ENCODE assay signal across 8 cellular contexts in genomic region chr1:93629101-93630059, GRCh38. TPM values are rescaled to one million over a fixed set of nuclear protein-coding genes. Genes with fewer than 3 reads are reported as not detected.
DNase-seq lines count a peak whose midpoint lies in the region; ATAC-seq and TF ChIP-seq lines count a peak whose summit lies in the region.

No MANE protein-coding gene starts in this region.

- no peaks in the 10 kb centered on the region for H3K4me1 Mint-ChIP-seq in activated CD4-positive, alpha-beta T cell treated with anti-CD3 and anti-CD28 coated beads for 36 hours
- H3K4me1 Mint-ChIP-seq in WTC11, result peaks cover 7% of the 10 kb centered on the region; the same call in 1 of the 2 replicates
- no peaks in the 10 kb centered on the region for H3K4me1 Mint-ChIP-seq in naive thymus-derived CD4-positive, alpha-beta T cell

- intact Hi-C loops in activated CD4-positive, alpha-beta T cell treated with anti-CD3 and anti-CD28 coated beads for 36 hours (cut with DNase I, micrococcal nuclease), result loop anchor here (1.0 kb wide), 5 partner anchors 185 to 245 kb away; no protein-coding TSS in a partner anchor
- intact Hi-C loops in naive thymus-derived CD4-positive, alpha-beta T cell (cut with micrococcal nuclease), result loop anchor here (1.0 to 2.0 kb wide), 13 partner anchors 185 to 1177 kb away; partner anchors contain the start of gene GCLM (in 1 of the 2)

- TF ChIP-seq POLR2A in erythroblast (IDR thresholded peaks at IDR 0.05; ENCODE audit: low read length), result no peak

- no peak overlapping the region for H3K27ac Mint-ChIP-seq in activated CD4-positive, alpha-beta T cell treated with anti-CD3 and anti-CD28 coated beads for 36 hours
- peak overlapping the region; percentile 47; the same call in 1 of the 2 replicates for H3K27ac Mint-ChIP-seq in WTC11
- H3K27ac Mint-ChIP-seq in naive thymus-derived CD4-positive, alpha-beta T cell, result no peak overlapping the region

- CTCF ChIA-PET in activated CD4-positive, alpha-beta T cell treated with anti-CD3 and anti-CD28 coated beads for 36 hours (lab: Charles Lee), result interaction anchor here (0.7 to 11.4 kb wide), 55 partner anchors 9 to 537 kb away, joined by 3 to 256 read pairs (median 4); no protein-coding TSS in a partner anchor
- CTCF ChIA-PET in WTC11 (lab: Charles Lee), result interaction anchor here (0.6 to 8.0 kb wide), 44 partner anchors 10 to 418 kb away, joined by 3 to 240 read pairs (median 4); partner anchors contain the start of genes BCAR3 and FNBP1L
- CTCF ChIA-PET in naive thymus-derived CD4-positive, alpha-beta T cell (lab: Charles Lee), result interaction anchor here (0.7 to 4.9 kb wide), 19 partner anchors 13 to 549 kb away, joined by 3 to 59 read pairs (median 4); partner anchors contain the start of gene GCLM

- H3K9me3 ChIP-seq in naive thymus-derived CD4-positive, alpha-beta T cell (ENCODE audit: control insufficient read depth in 2 of 3, low read length in 3 of 3), result no peaks in the 10 kb centered on the region

- no peaks in the 10 kb centered on the region for H3K27me3 Mint-ChIP-seq in activated CD4-positive, alpha-beta T cell treated with anti-CD3 and anti-CD28 coated beads for 36 hours
- H3K27me3 Mint-ChIP-seq in WTC11 (ENCODE audit: low read depth), result no peaks in the 10 kb centered on the region
- peaks cover 0 to 10% (median 0%) of the 10 kb centered on the region in 5 donors for H3K27me3 Mint-ChIP-seq in naive thymus-derived CD4-positive, alpha-beta T cell

- POLR2A ChIA-PET in activated CD4-positive, alpha-beta T cell treated with anti-CD3 and anti-CD28 coated beads for 36 hours (lab: Charles Lee), result no interaction called here
- POLR2A ChIA-PET in WTC11 (lab: Charles Lee), result interaction anchor here (0.5 to 1.1 kb wide), 2 partner anchors 156 to 185 kb away, joined by 3 to 5 read pairs; no protein-coding TSS in a partner anchor
- POLR2A ChIA-PET in naive thymus-derived CD4-positive, alpha-beta T cell (lab: Charles Lee), result interaction anchor here (0.5 to 1.6 kb wide), 6 partner anchors 211 to 280 kb away, joined by 3 to 13 read pairs (median 4); partner anchors contain the start of gene GCLM

- H3K4me3 ChIP-seq in naive thymus-derived CD4-positive, alpha-beta T cell (ENCODE audit: low read length), result no peak overlapping the region

- no peaks in the 10 kb centered on the region for H3K27me3 ChIP-seq in naive thymus-derived CD4-positive, alpha-beta T cell (ENCODE audit: control insufficient read depth in 2 of 2, insufficient read depth in 2 of 2, low read length in 2 of 2)

- peak; percentile 56 for DNase-seq in activated CD4-positive, alpha-beta T cell treated with anti-CD3 and anti-CD28 coated beads for 36 hours
- no peak for DNase-seq in activated CD4-positive, alpha-beta T cell treated with anti-CD3 and anti-CD28 coated beads for 1 hour
- DNase-seq in NCI-H345 (lab: John Stamatoyannopoulos, UW), result peak; percentile 66
- DNase-seq in WTC11 (ENCODE audit: low spot score), result no peak
- DNase-seq in erythroblast (lab: John Stamatoyannopoulos, UW), result peak; percentile 71 to 82
- peak in 8 of 9 donors; percentile 22 to 69 (median 56) for DNase-seq in naive thymus-derived CD4-positive, alpha-beta T cell
- DNase-seq in HuH-7.5 (ENCODE audit: low spot score), result no peak

- no peak overlapping the region for H3K27ac ChIP-seq in naive thymus-derived CD4-positive, alpha-beta T cell (ENCODE audit: low read depth, low read length)

- peak; percentile 78 for ATAC-seq in activated CD4-positive, alpha-beta T cell treated with anti-CD3 and anti-CD28 coated beads for 36 hours
- ATAC-seq in HG02870 (IDR thresholded peaks at IDR 0.05; ENCODE audit: unreplicated experiment), result peak; percentile 65
- ATAC-seq in WTC11, result peak; percentile 76
- ATAC-seq in naive thymus-derived CD4-positive, alpha-beta T cell, result peak; percentile 89

- TF ChIP-seq CTCF in WTC11 (IDR thresholded peaks at IDR 0.05), result peak; percentile 62

- H3K36me3 Mint-ChIP-seq in activated CD4-positive, alpha-beta T cell treated with anti-CD3 and anti-CD28 coated beads for 36 hours (ENCODE audit: low read depth), result no peaks in the 10 kb centered on the region
- H3K36me3 Mint-ChIP-seq in WTC11, result peaks cover 14% of the 10 kb centered on the region
- H3K36me3 Mint-ChIP-seq in naive thymus-derived CD4-positive, alpha-beta T cell, result no peaks in the 10 kb centered on the region

- no peak overlapping the region for H3K4me3 Mint-ChIP-seq in activated CD4-positive, alpha-beta T cell treated with anti-CD3 and anti-CD28 coated beads for 36 hours
- no peak overlapping the region for H3K4me3 Mint-ChIP-seq in WTC11
- H3K4me3 Mint-ChIP-seq in naive thymus-derived CD4-positive, alpha-beta T cell, result no peak overlapping the region

- no peaks in the 10 kb centered on the region for H3K4me1 ChIP-seq in naive thymus-derived CD4-positive, alpha-beta T cell (ENCODE audit: control insufficient read depth in 2 of 2, insufficient read depth in 2 of 2, low read length in 2 of 2)

- H3K36me3 ChIP-seq in naive thymus-derived CD4-positive, alpha-beta T cell (ENCODE audit: control insufficient read depth in 2 of 3, insufficient read depth in 3 of 3, low read length in 3 of 3), result no peaks in the 10 kb centered on the region

- no peaks in the 10 kb centered on the region for H3K9me3 Mint-ChIP-seq in activated CD4-positive, alpha-beta T cell treated with anti-CD3 and anti-CD28 coated beads for 36 hours (ENCODE audit: low read depth)
- H3K9me3 Mint-ChIP-seq in WTC11, result peaks cover 9% of the 10 kb centered on the region
- H3K9me3 Mint-ChIP-seq in naive thymus-derived CD4-positive, alpha-beta T cell, result peaks cover 0 to 2% (median 0%) of the 10 kb centered on the region in 11 donors

TF ChIP-seq in WTC11, 78 proteins besides CTCF, POLR2A, EP300 and RAD21:
- TF ChIP-seq ZNF423 (CRISPR knock-in tag; IDR thresholded peaks at IDR 0.05), result no peak
- TF ChIP-seq FOXJ3 (CRISPR knock-in tag; IDR thresholded peaks at IDR 0.05; ENCODE audit: borderline replicate concordance), result no peak
- no peak for TF ChIP-seq ZNF232 (CRISPR knock-in tag; IDR thresholded peaks at IDR 0.05)
- TF ChIP-seq, protein P1, sequence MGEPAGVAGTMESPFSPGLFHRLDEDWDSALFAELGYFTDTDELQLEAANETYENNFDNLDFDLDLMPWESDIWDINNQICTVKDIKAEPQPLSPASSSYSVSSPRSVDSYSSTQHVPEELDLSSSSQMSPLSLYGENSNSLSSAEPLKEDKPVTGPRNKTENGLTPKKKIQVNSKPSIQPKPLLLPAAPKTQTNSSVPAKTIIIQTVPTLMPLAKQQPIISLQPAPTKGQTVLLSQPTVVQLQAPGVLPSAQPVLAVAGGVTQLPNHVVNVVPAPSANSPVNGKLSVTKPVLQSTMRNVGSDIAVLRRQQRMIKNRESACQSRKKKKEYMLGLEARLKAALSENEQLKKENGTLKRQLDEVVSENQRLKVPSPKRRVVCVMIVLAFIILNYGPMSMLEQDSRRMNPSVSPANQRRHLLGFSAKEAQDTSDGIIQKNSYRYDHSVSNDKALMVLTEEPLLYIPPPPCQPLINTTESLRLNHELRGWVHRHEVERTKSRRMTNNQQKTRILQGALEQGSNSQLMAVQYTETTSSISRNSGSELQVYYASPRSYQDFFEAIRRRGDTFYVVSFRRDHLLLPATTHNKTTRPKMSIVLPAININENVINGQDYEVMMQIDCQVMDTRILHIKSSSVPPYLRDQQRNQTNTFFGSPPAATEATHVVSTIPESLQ (CRISPR knock-in tag; IDR thresholded peaks at IDR 0.05), result no peak
- no peak for TF ChIP-seq PREB (CRISPR knock-in tag; IDR thresholded peaks at IDR 0.05; ENCODE audit: borderline replicate concordance)
- TF ChIP-seq ELF4 (CRISPR knock-in tag; IDR thresholded peaks at IDR 0.05; ENCODE audit: low read depth), result no peak
- no peak for TF ChIP-seq MLX (CRISPR knock-in tag; IDR thresholded peaks at IDR 0.05)
- no peak for TF ChIP-seq ZBTB21 (CRISPR knock-in tag; IDR thresholded peaks at IDR 0.05; ENCODE audit: borderline replicate concordance)
- TF ChIP-seq ZNF671 (CRISPR knock-in tag; IDR thresholded peaks at IDR 0.05), result no peak
- TF ChIP-seq NFYB (CRISPR knock-in tag; conservative IDR thresholded peaks at IDR 0.05; ENCODE audit: low read depth), result no peak
- no peak for TF ChIP-seq ERG (CRISPR knock-in tag; IDR thresholded peaks at IDR 0.05)
- no peak for TF ChIP-seq CREM (CRISPR knock-in tag; IDR thresholded peaks at IDR 0.05)
- TF ChIP-seq ETV6 (CRISPR knock-in tag; IDR thresholded peaks at IDR 0.05), result no peak
TF ChIP-seq in WTC11: peak in this region for 0.

RNA-seq across cellular contexts. Expression of gene BCAR3, which starts 52.3 kb away (rescaled TPM):
- total RNA-seq in activated CD4-positive, alpha-beta T cell treated with anti-CD3 and anti-CD28 coated beads for 36 hours, result under 1 TPM; 0.46 to 0.54 TPM
- total RNA-seq in WTC11 (2021), result 9.3 to 14.8 TPM (median 9.6 TPM) in 3 replicates
- 1 to 10 TPM in 1 of 5 experiments, under 1 TPM in 4; 0.75 to 1.7 (median 0.85) TPM for total RNA-seq in naive thymus-derived CD4-positive, alpha-beta T cell
- under 1 TPM; 0.22 to 0.31 TPM for polyA plus RNA-seq in naive thymus-derived CD4-positive, alpha-beta T cell

Comparison
In these comparisons a context has a peak if more than half of its experiments do, and no peak if none do; other contexts are left out.
1. DNase-seq: peak in activated CD4-positive, alpha-beta T cell treated with anti-CD3 and anti-CD28 coated beads for 36 hours (single experiment), NCI-H345 (single experiment), erythroblast (2 of 2) and naive thymus-derived CD4-positive, alpha-beta T cell (8 of 9); none in activated CD4-positive, alpha-beta T cell treated with anti-CD3 and anti-CD28 coated beads for 1 hour (single experiment), WTC11 (single experiment) and HuH-7.5 (single experiment).
2. Peak in every context shown above with its lines, with median percentiles within 50 percentile points of each other: ATAC-seq.